Comparison of ENCODE assay signal across 8 cellular contexts in the genomic region with DNA sequence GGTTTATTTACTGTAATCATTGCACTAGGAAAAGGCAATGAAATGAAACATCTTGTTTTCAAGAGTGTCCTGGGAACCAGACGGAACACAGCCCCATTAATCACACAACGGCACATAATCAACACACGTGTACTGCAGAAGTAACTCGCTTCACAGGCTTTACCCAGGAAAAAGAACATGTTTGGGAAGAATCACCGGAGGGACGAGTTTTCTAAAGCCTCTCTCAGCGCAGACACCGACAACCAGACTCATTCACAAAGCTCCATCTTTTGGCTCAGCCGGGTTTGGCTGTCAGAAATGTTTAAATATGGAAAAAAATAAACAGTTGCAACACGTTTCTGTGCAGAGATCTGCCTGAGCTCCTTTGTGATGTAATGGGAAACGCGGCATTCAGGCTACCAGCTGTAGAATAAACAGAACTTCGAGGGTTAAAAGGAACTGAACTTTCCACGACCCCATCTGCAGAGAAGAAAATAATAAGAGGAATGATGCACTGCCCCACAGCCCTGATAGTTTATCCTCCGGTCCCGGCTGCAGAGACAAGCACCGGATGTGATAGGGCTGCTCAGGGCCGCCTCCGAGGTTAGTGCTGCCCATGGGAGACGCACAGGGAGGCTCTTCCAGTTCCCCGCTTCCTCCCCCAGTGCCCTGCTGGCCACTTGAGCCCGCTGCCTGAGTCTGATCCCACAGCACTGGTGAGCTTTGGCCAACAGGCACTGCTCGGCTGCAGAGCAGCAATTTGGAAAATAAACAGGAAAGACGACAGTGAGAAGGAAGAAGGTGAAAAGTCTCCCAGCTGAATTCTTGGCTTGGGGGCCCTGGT.
DNase-seq lines count a peak whose midpoint lies in the region; ATAC-seq lines count a peak whose summit lies in the region.

No MANE protein-coding gene starts in this region.

- H3K27me3 Mint-ChIP-seq in activated T-helper 2 cell treated with anti-CD3 and anti-CD28 coated beads, Interferon-gamma antibody, Interleukin-2, Interleukin-4, amounts not matched to agents 10 μg/mL and 5 μg/mL and 100 μg/mL, durations not matched to agents 14 hours and 24 hours and 36 hours (ENCODE audit: low read depth) = no peaks in the 10 kb centered on the region

- peaks cover 6% of the 10 kb centered on the region for H3K4me1 Mint-ChIP-seq in stimulated activated effector memory CD8-positive, alpha-beta T cell treated with anti-CD3 and anti-CD28 coated beads, Interleukin-12 subunit alpha, Interleukin-12 subunit beta, amount 100 ng/mL, for 72 hours
- H3K4me1 Mint-ChIP-seq in activated T-helper 2 cell treated with anti-CD3 and anti-CD28 coated beads, Interferon-gamma antibody, Interleukin-2, Interleukin-4, amounts not matched to agents 10 μg/mL and 5 μg/mL and 100 μg/mL, durations not matched to agents 14 hours and 24 hours and 36 hours (ENCODE audit: low read depth) = peaks cover 22% of the 10 kb centered on the region

- DNase-seq in KG1 (lab: John Stamatoyannopoulos, UW) = peak; percentile 5
- DNase-seq in astrocyte of the hippocampus (ENCODE audit: low read depth, low spot score) = peak; percentile 86
- DNase-seq in iris pigment epithelial cell (ENCODE audit: low read depth) = peak; percentile 99
- DNase-seq in stimulated activated effector memory CD8-positive, alpha-beta T cell treated with anti-CD3 and anti-CD28 coated beads, Interleukin-12 subunit alpha, Interleukin-12 subunit beta, amount 100 ng/mL, for 72 hours (ENCODE audit: low spot score in 2 of 2) = no peak
- no peak for DNase-seq in activated T-helper 2 cell treated with anti-CD3 and anti-CD28 coated beads, Interferon-gamma antibody, Interleukin-2, Interleukin-4, amounts not matched to agents 10 μg/mL and 5 μg/mL and 100 μg/mL, durations not matched to agents 14 hours and 24 hours and 36 hours (ENCODE audit: low spot score)

- intact Hi-C loops in activated T-helper 2 cell treated with anti-CD3 and anti-CD28 coated beads, Interferon-gamma antibody, Interleukin-2, Interleukin-4, amounts not matched to agents 10 μg/mL and 5 μg/mL and 100 μg/mL, durations not matched to agents 14 hours and 24 hours and 36 hours (cut with micrococcal nuclease) = no loop called here

- H3K4me3 Mint-ChIP-seq in stimulated activated effector memory CD8-positive, alpha-beta T cell treated with anti-CD3 and anti-CD28 coated beads, Interleukin-12 subunit alpha, Interleukin-12 subunit beta, amount 100 ng/mL, for 72 hours = no peak overlapping the region
- H3K4me3 Mint-ChIP-seq in activated T-helper 2 cell treated with anti-CD3 and anti-CD28 coated beads, Interferon-gamma antibody, Interleukin-2, Interleukin-4, amounts not matched to agents 10 μg/mL and 5 μg/mL and 100 μg/mL, durations not matched to agents 14 hours and 24 hours and 36 hours (ENCODE audit: low read depth) = no peak overlapping the region

- no peaks in the 10 kb centered on the region for H3K9me3 Mint-ChIP-seq in stimulated activated effector memory CD8-positive, alpha-beta T cell treated with anti-CD3 and anti-CD28 coated beads, Interleukin-12 subunit alpha, Interleukin-12 subunit beta, amount 100 ng/mL, for 72 hours
- H3K9me3 Mint-ChIP-seq in activated T-helper 2 cell treated with anti-CD3 and anti-CD28 coated beads, Interferon-gamma antibody, Interleukin-2, Interleukin-4, amounts not matched to agents 10 μg/mL and 5 μg/mL and 100 μg/mL, durations not matched to agents 14 hours and 24 hours and 36 hours = no peaks in the 10 kb centered on the region

- H3K36me3 Mint-ChIP-seq in stimulated activated effector memory CD8-positive, alpha-beta T cell treated with anti-CD3 and anti-CD28 coated beads, Interleukin-12 subunit alpha, Interleukin-12 subunit beta, amount 100 ng/mL, for 72 hours = peaks cover 53% of the 10 kb centered on the region
- peaks cover 37% of the 10 kb centered on the region for H3K36me3 Mint-ChIP-seq in activated T-helper 2 cell treated with anti-CD3 and anti-CD28 coated beads, Interferon-gamma antibody, Interleukin-2, Interleukin-4, amounts not matched to agents 10 μg/mL and 5 μg/mL and 100 μg/mL, durations not matched to agents 14 hours and 24 hours and 36 hours (ENCODE audit: low read depth)

- no peak for ATAC-seq in stimulated activated effector memory CD8-positive, alpha-beta T cell treated with anti-CD3 and anti-CD28 coated beads, Interleukin-12 subunit alpha, Interleukin-12 subunit beta, amount 100 ng/mL, for 72 hours
- ATAC-seq in GM18858 (IDR thresholded peaks at IDR 0.05; ENCODE audit: unreplicated experiment) (no peak), GM19351 (IDR thresholded peaks at IDR 0.05; ENCODE audit: unreplicated experiment) (no peak), GM18861 (IDR thresholded peaks at IDR 0.05; ENCODE audit: unreplicated experiment) (no peak)

- H3K27ac Mint-ChIP-seq in stimulated activated effector memory CD8-positive, alpha-beta T cell treated with anti-CD3 and anti-CD28 coated beads, Interleukin-12 subunit alpha, Interleukin-12 subunit beta, amount 100 ng/mL, for 72 hours = peak overlapping the region; percentile 43
- no peak overlapping the region for H3K27ac Mint-ChIP-seq in activated T-helper 2 cell treated with anti-CD3 and anti-CD28 coated beads, Interferon-gamma antibody, Interleukin-2, Interleukin-4, amounts not matched to agents 10 μg/mL and 5 μg/mL and 100 μg/mL, durations not matched to agents 14 hours and 24 hours and 36 hours

Comparison
In these comparisons a context has a peak if more than half of its experiments do, and no peak if none do; other contexts are left out.
1. DNase-seq: peak in KG1 (single experiment), astrocyte of the hippocampus (single experiment) and iris pigment epithelial cell (single experiment); none in stimulated activated effector memory CD8-positive, alpha-beta T cell treated with anti-CD3 and anti-CD28 coated beads, Interleukin-12 subunit alpha, Interleukin-12 subunit beta, amount 100 ng/mL, for 72 hours (0 of 2) and activated T-helper 2 cell treated with anti-CD3 and anti-CD28 coated beads, Interferon-gamma antibody, Interleukin-2, Interleukin-4, amounts not matched to agents 10 μg/mL and 5 μg/mL and 100 μg/mL, durations not matched to agents 14 hours and 24 hours and 36 hours (single experiment).